In the genomic region with DNA sequence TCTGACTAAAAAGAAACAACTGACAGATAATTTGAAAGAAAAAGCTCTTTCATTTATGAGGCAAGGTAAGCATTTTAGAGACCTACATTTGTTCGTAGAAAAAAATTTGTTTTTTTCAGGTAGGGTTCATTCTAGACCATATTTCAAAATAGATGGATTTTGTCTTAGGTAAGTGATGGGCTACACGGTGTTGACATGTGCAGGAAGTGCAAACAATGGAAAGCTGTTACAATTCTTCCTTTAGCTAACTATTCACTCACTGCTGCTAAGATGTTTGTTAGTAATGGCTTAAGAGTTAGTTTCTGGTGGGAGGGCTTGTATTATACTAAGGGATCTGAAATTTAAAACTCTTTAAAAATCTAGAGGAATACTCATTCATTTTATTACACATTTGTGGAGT, we compare ENCODE assay signal across 18 cellular contexts.
DNase-seq lines count a peak whose midpoint lies in the region; ATAC-seq and TF ChIP-seq lines count a peak whose summit lies in the region.
"Had no signal": no experiment of that assay in that cellular context is flagged by ENCODE, and none has a peak within 500 bp of the region (broad histone marks: within the 10 kb centered on the region; RNA-seq: fewer than 3 reads in every experiment).

No MANE protein-coding gene starts in this region.

- intact Hi-C loops in activated CD4-positive, alpha-beta T cell treated with anti-CD3 and anti-CD28 coated beads, Interleukin-2, amount 10 ng/mL, durations not matched to agents 24 days and 14 days (cut with micrococcal nuclease): no loop called here

- H3K27me3 Mint-ChIP-seq in activated CD4-positive, alpha-beta T cell treated with anti-CD3 and anti-CD28 coated beads, Interleukin-2, amount 10 ng/mL, durations not matched to agents 24 days and 14 days: no peaks in the 10 kb centered on the region
- no peaks in the 10 kb centered on the region for H3K27me3 Mint-ChIP-seq in endothelial cell (ENCODE audit: unreplicated experiment)
- H3K27me3 Mint-ChIP-seq: CD4-positive, alpha-beta memory T cell had no signal

- peaks cover 6% of the 10 kb centered on the region for H3K4me1 Mint-ChIP-seq in activated CD4-positive, alpha-beta T cell treated with anti-CD3 and anti-CD28 coated beads, Interleukin-2, amount 10 ng/mL, durations not matched to agents 24 days and 14 days
- H3K4me1 Mint-ChIP-seq in endothelial cell (ENCODE audit: unreplicated experiment): peaks cover 10% of the 10 kb centered on the region
- H3K4me1 Mint-ChIP-seq: CD4-positive, alpha-beta memory T cell had no signal

- H3K4me3 Mint-ChIP-seq in activated CD4-positive, alpha-beta T cell treated with anti-CD3 and anti-CD28 coated beads, Interleukin-2, amount 10 ng/mL, durations not matched to agents 24 days and 14 days: no peak overlapping the region
- H3K4me3 Mint-ChIP-seq in endothelial cell (ENCODE audit: unreplicated experiment): no peak overlapping the region
- H3K4me3 Mint-ChIP-seq: CD4-positive, alpha-beta memory T cell; GM23338; H9 had no signal

- no peak overlapping the region for H3K27ac Mint-ChIP-seq in activated CD4-positive, alpha-beta T cell treated with anti-CD3 and anti-CD28 coated beads, Interleukin-2, amount 10 ng/mL, durations not matched to agents 24 days and 14 days
- H3K27ac Mint-ChIP-seq in endothelial cell (ENCODE audit: unreplicated experiment): peak overlapping the region; percentile 61
- H3K27ac Mint-ChIP-seq: GM23338, H9 had no signal

- H3K9me3 Mint-ChIP-seq in activated CD4-positive, alpha-beta T cell treated with anti-CD3 and anti-CD28 coated beads, Interleukin-2, amount 10 ng/mL, durations not matched to agents 24 days and 14 days: no peaks in the 10 kb centered on the region
- no peaks in the 10 kb centered on the region for H3K9me3 Mint-ChIP-seq in endothelial cell (ENCODE audit: unreplicated experiment)
- H3K9me3 Mint-ChIP-seq: CD4-positive, alpha-beta memory T cell; GM23338; H9 had no signal

- peak; percentile 3 for DNase-seq in activated CD4-positive, alpha-beta T cell treated with anti-CD3 and anti-CD28 coated beads, Interleukin-2, amount 10 ng/mL, durations not matched to agents 24 days and 14 days
- DNase-seq in activated CD4-positive, alpha-beta T cell treated with anti-CD3 and anti-CD28 coated beads, Interleukin-2, amount 50 U/mL, for 48 hours: no peak
- DNase-seq in endothelial cell (ENCODE audit: low spot score): no peak
- DNase-seq in fibroblast of pulmonary artery (ENCODE audit: low read depth): peak; percentile 53
- DNase-seq in pulmonary artery endothelial cell (ENCODE audit: low read depth, low spot score): peak; percentile 35
- DNase-seq in cortex of kidney (lab: John Stamatoyannopoulos, UW): no peak
- DNase-seq: C1 segment of cervical spinal cord; Calu3; CD4-positive, alpha-beta memory T cell; COR-L47; DMS79; EL; GDM1; H9 had no signal

- ATAC-seq in GM21529 (IDR thresholded peaks at IDR 0.05; ENCODE audit: unreplicated experiment): no peak
- ATAC-seq: GM12878, GM23338, HCT116 had no signal

- no peak overlapping the region for H3K4me3 ChIP-seq in fibroblast of pulmonary artery (replicated peaks; ENCODE audit: low read depth, low read length)
- H3K4me3 ChIP-seq: GM12878, GM23338 had no signal

- H3K36me3 Mint-ChIP-seq in activated CD4-positive, alpha-beta T cell treated with anti-CD3 and anti-CD28 coated beads, Interleukin-2, amount 10 ng/mL, durations not matched to agents 24 days and 14 days (ENCODE audit: low read depth): peaks cover 31% of the 10 kb centered on the region
- H3K36me3 Mint-ChIP-seq in endothelial cell (ENCODE audit: low read depth, unreplicated experiment): peaks cover 14% of the 10 kb centered on the region
- H3K36me3 Mint-ChIP-seq: CD4-positive, alpha-beta memory T cell had no signal

- TF ChIP-seq CTCF in endothelial cell (IDR thresholded peaks at IDR 0.05; ENCODE audit: unreplicated experiment) (no peak), fibroblast of pulmonary artery (IDR thresholded peaks at IDR 0.05; ENCODE audit: low read length, missing control alignments) (no peak)

Comparison
In these comparisons a context has a peak if more than half of its experiments do, and no peak if none do; other contexts are left out.
1. DNase-seq: peak in activated CD4-positive, alpha-beta T cell treated with anti-CD3 and anti-CD28 coated beads, Interleukin-2, amount 10 ng/mL, durations not matched to agents 24 days and 14 days (single experiment), fibroblast of pulmonary artery (single experiment) and pulmonary artery endothelial cell (single experiment); none in activated CD4-positive, alpha-beta T cell treated with anti-CD3 and anti-CD28 coated beads, Interleukin-2, amount 50 U/mL, for 48 hours (0 of 2), endothelial cell (single experiment) and cortex of kidney (single experiment).